In the genomic region with DNA sequence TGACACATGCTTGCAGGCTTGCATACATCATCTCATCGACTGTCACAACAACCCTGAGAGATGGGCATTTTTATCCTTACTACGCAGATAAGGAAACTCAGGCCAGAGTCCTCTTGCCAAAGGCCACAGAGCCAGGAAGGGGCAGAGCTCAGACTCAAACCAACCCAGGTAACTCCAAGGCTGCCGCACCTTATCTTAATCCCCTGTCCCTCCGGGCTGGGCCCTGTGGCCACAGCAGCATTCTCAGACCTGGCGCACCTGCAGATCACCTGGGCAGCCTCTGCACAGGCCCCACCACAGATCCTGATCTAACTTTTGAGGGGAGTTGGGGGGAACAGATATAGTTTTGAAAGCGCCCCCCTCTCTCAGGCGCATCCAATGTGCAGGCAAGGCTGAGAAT, we compare ENCODE assay signal across 18 cellular contexts.
"Had no signal": no experiment of that assay in that cellular context is flagged by ENCODE, and none has a peak within 500 bp of the region (broad histone marks: within the 10 kb centered on the region; RNA-seq: fewer than 3 reads in every experiment).

No MANE protein-coding gene starts in this region.

- H3K27ac Mint-ChIP-seq: activated CD4-positive, alpha-beta T cell treated with anti-CD3 and anti-CD28 coated beads, Interleukin-2, amount 10 ng/mL, durations not matched to agents 7 days and 5 days; activated naive CD4-positive, alpha-beta T cell treated with anti-CD3 and anti-CD28 coated beads, Interleukin-2, amount 50 U/mL, for 72 hours; activated T-cell treated with anti-CD3 and anti-CD28 coated beads, Interleukin-2, amount 50 U/mL, for 72 hours; effector memory CD8-positive, alpha-beta T cell; natural killer cell treated with Interleukin-12 subunit alpha and Interleukin-12 subunit beta and Interleukin-15 and Interleukin-18, amount 100 ng/mL, for 72 hours; stimulated activated naive CD8-positive, alpha-beta T cell treated with anti-CD3 and anti-CD28 coated beads, Interleukin-15, amount 100 ng/mL, for 72 hours had no signal

- DNase-seq: activated CD4-positive, alpha-beta T cell treated with anti-CD3 and anti-CD28 coated beads, Interleukin-2, amount 10 ng/mL, durations not matched to agents 7 days and 5 days; activated CD8-positive, alpha-beta memory T cell treated with anti-CD3 and anti-CD28 coated beads, Interleukin-2, amount 50 U/mL, for 48 hours; activated gamma-delta T cell; activated T-cell treated with anti-CD3 and anti-CD28 coated beads, Interleukin-2, amount 50 U/mL, for 72 hours; cortex of kidney; effector memory CD8-positive, alpha-beta T cell; hippocampal formation; kidney; mesenchymal stem cell; nucleus accumbens; posterior cingulate gyrus; stimulated activated CD4-positive, alpha-beta T cell treated with anti-CD3 and anti-CD28 coated beads, Interleukin-1b, Interleukin-23, amount 100 ng/mL, for 48 hours; stimulated activated naive CD8-positive, alpha-beta T cell treated with anti-CD3 and anti-CD28 coated beads, Interleukin-15, amount 100 ng/mL, for 72 hours had no signal

- H3K4me1 Mint-ChIP-seq: activated CD4-positive, alpha-beta T cell treated with anti-CD3 and anti-CD28 coated beads, Interleukin-2, amount 10 ng/mL, durations not matched to agents 7 days and 5 days; central memory CD8-positive, alpha-beta T cell; stimulated activated naive CD8-positive, alpha-beta T cell treated with anti-CD3 and anti-CD28 coated beads, Interleukin-15, amount 100 ng/mL, for 72 hours had no signal

- ATAC-seq: activated naive CD4-positive, alpha-beta T cell treated with anti-CD3 and anti-CD28 coated beads, Interleukin-2, amount 50 U/mL, for 72 hours; activated T-cell treated with anti-CD3 and anti-CD28 coated beads, Interleukin-2, amount 50 U/mL, for 72 hours; effector memory CD8-positive, alpha-beta T cell; natural killer cell treated with Interleukin-12 subunit alpha and Interleukin-12 subunit beta and Interleukin-15 and Interleukin-18, amount 100 ng/mL, for 72 hours; sciatic nerve; stimulated activated naive CD8-positive, alpha-beta T cell treated with anti-CD3 and anti-CD28 coated beads, Interleukin-15, amount 100 ng/mL, for 72 hours had no signal

- H3K4me3 Mint-ChIP-seq: activated CD4-positive, alpha-beta T cell treated with anti-CD3 and anti-CD28 coated beads, Interleukin-2, amount 10 ng/mL, durations not matched to agents 7 days and 5 days; activated T-cell treated with anti-CD3 and anti-CD28 coated beads, Interleukin-2, amount 50 U/mL, for 72 hours; brain; central memory CD8-positive, alpha-beta T cell; effector memory CD8-positive, alpha-beta T cell; natural killer cell treated with Interleukin-12 subunit alpha and Interleukin-12 subunit beta and Interleukin-15 and Interleukin-18, amount 100 ng/mL, for 72 hours; stimulated activated naive CD8-positive, alpha-beta T cell treated with anti-CD3 and anti-CD28 coated beads, Interleukin-15, amount 100 ng/mL, for 72 hours had no signal

- H3K9me3 Mint-ChIP-seq: activated CD4-positive, alpha-beta T cell treated with anti-CD3 and anti-CD28 coated beads, Interleukin-2, amount 10 ng/mL, durations not matched to agents 7 days and 5 days; activated naive CD4-positive, alpha-beta T cell treated with anti-CD3 and anti-CD28 coated beads, Interleukin-2, amount 50 U/mL, for 72 hours; activated T-cell treated with anti-CD3 and anti-CD28 coated beads, Interleukin-2, amount 50 U/mL, for 72 hours; brain; central memory CD8-positive, alpha-beta T cell; effector memory CD8-positive, alpha-beta T cell; natural killer cell treated with Interleukin-12 subunit alpha and Interleukin-12 subunit beta and Interleukin-15 and Interleukin-18, amount 100 ng/mL, for 72 hours; stimulated activated naive CD8-positive, alpha-beta T cell treated with anti-CD3 and anti-CD28 coated beads, Interleukin-15, amount 100 ng/mL, for 72 hours had no signal

- H3K36me3 Mint-ChIP-seq: activated naive CD4-positive, alpha-beta T cell treated with anti-CD3 and anti-CD28 coated beads, Interleukin-2, amount 50 U/mL, for 72 hours; brain; natural killer cell treated with Interleukin-12 subunit alpha and Interleukin-12 subunit beta and Interleukin-15 and Interleukin-18, amount 100 ng/mL, for 72 hours had no signal

- H3K27me3 Mint-ChIP-seq: activated CD4-positive, alpha-beta T cell treated with anti-CD3 and anti-CD28 coated beads, Interleukin-2, amount 10 ng/mL, durations not matched to agents 7 days and 5 days; brain had no signal
